24 cellular contexts compared by ENCODE assay signal in the genomic region with DNA sequence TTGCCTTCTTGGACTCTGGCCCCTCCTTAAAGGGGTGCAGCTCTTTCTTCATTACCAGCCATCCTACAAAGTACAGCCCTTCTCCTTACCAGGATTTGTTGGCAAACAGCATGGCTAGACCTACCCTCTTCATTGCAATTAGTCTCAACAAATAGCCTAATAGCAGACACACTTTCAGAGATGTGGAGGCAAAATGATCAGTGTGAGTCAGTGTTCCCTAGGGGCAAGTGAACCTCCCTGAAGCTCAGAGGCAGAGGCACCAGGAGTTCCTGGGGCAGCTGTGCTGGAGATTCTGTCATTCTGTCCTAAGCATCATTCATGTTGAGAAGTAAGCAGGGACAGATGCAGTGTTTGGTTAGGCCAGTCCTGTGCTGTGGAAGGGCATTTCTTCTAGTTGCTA. TPM values are rescaled to one million over a fixed set of nuclear protein-coding genes. Genes with fewer than 3 reads are reported as not detected.
A peak's percentile ranks its signal among the peaks of the same experiment; 100 is the strongest.
DNase-seq lines count a peak whose midpoint lies in the region; ATAC-seq, FAIRE-seq and TF ChIP-seq lines count a peak whose summit lies in the region.
"Had no signal": no experiment of that assay in that cellular context is flagged by ENCODE, and none has a peak within 500 bp of the region (broad histone marks: within the 10 kb centered on the region; RNA-seq: fewer than 3 reads in every experiment).

No MANE protein-coding gene starts in this region.

- H3K27ac ChIP-seq in neural progenitor cell (no peak overlapping the region), thyroid gland (no peak overlapping the region)
- H3K27ac ChIP-seq: BLaER1, GM23248, PC-9 had no signal

- no peak overlapping the region for H3K4me3 Mint-ChIP-seq in neural progenitor cell
- H3K4me3 Mint-ChIP-seq: CD4-positive, CD25-positive, alpha-beta regulatory T cell; H9 had no signal

- no peak for FAIRE-seq in bronchial epithelial cell (lab: Jason Lieb, UNC)

- no peak overlapping the region for H3K4me2 ChIP-seq in neural progenitor cell
- H3K4me2 ChIP-seq: BLaER1, PC-9 had no signal

- no peak for TF ChIP-seq POLR2A in thyroid gland (IDR thresholded peaks at IDR 0.05)

- peaks cover 17% of the 10 kb centered on the region for H3K9me3 Mint-ChIP-seq in neural progenitor cell

- peaks cover 5% of the 10 kb centered on the region for H3K27me3 Mint-ChIP-seq in neural progenitor cell (ENCODE audit: insufficient read depth, low read depth)

- DNase-seq in ELF-1 (ENCODE audit: low read depth, low spot score) = peak; percentile 31
- peak; percentile 16 for DNase-seq in M059J (ENCODE audit: low read depth)
- DNase-seq in bronchial epithelial cell (ENCODE audit: low read depth) = peak; percentile 28
- DNase-seq in neural progenitor cell (ENCODE audit: low spot score) = no peak
- no peak for DNase-seq in thyroid gland
- DNase-seq in NCI-H345 (lab: John Stamatoyannopoulos, UW) = no peak
- DNase-seq: CD4-positive, CD25-positive, alpha-beta regulatory T cell; GM23248; H9; KBM-7; NCI-H1105 treated with DMSO at 0.1 percent for 48 hours; NCI-H1694; NCI-H2081; NCI-H2171; NCI-H226; NCI-H510A treated with DMSO at 0.1 percent for 48 hours; NCI-H82; NK-92 treated with Interleukin-12 subunit alpha and Interleukin-12 subunit beta, amount 100 ng/mL, for 24 hours; PC-9; SHP77; T-helper 1 cell had no signal

- H3K9ac ChIP-seq in neural progenitor cell = no peak overlapping the region
- H3K9ac ChIP-seq: BLaER1, GM23248 had no signal

- no peaks in the 10 kb centered on the region for H3K79me2 ChIP-seq in neural progenitor cell (ENCODE audit: low read depth)

- no peaks in the 10 kb centered on the region for H3F3A ChIP-seq in neural progenitor cell (ENCODE audit: low read depth)

- no peaks in the 10 kb centered on the region for H3K4me1 Mint-ChIP-seq in neural progenitor cell
- H3K4me1 Mint-ChIP-seq: CD4-positive, CD25-positive, alpha-beta regulatory T cell had no signal

- H2AFZ ChIP-seq in neural progenitor cell (replicated peaks) = peak overlapping the region; percentile 42
- H2AFZ ChIP-seq: GM23248, PC-9 had no signal

- TF ChIP-seq CTCF in bronchial epithelial cell (IDR thresholded peaks at IDR 0.05; ENCODE audit: insufficient read depth, low read length, severe bottlenecking) (no peak), neural progenitor cell (IDR thresholded peaks at IDR 0.05) (no peak), thyroid gland (IDR thresholded peaks at IDR 0.05) (no peak)

- no peaks in the 10 kb centered on the region for H3K27me3 ChIP-seq in bronchial epithelial cell (ENCODE audit: control insufficient read depth, insufficient read depth, low read length)
- H3K27me3 ChIP-seq in neural progenitor cell = no peaks in the 10 kb centered on the region
- no peaks in the 10 kb centered on the region for H3K27me3 ChIP-seq in thyroid gland
- H3K27me3 ChIP-seq: BLaER1 had no signal

- H3K36me3 ChIP-seq in bronchial epithelial cell (ENCODE audit: control insufficient read depth, insufficient read depth, low read length) (no peaks in the 10 kb centered on the region), neural progenitor cell (no peaks in the 10 kb centered on the region), thyroid gland (no peaks in the 10 kb centered on the region)
- H3K36me3 ChIP-seq: BLaER1 had no signal

- H3K27ac Mint-ChIP-seq in neural progenitor cell = no peak overlapping the region
- H3K27ac Mint-ChIP-seq: CD4-positive, CD25-positive, alpha-beta regulatory T cell; H9 had no signal

- no peak overlapping the region for H3K4me3 ChIP-seq in bronchial epithelial cell (ENCODE audit: low read depth, low read length)
- no peak overlapping the region for H3K4me3 ChIP-seq in neural progenitor cell
- H3K4me3 ChIP-seq in thyroid gland (replicated peaks in 1 of 3) = no peak overlapping the region
- H3K4me3 ChIP-seq: BLaER1, GM23248, PC-9 had no signal

- no peaks in the 10 kb centered on the region for H3K36me3 Mint-ChIP-seq in neural progenitor cell

- no peaks in the 10 kb centered on the region for H4K20me1 ChIP-seq in neural progenitor cell (ENCODE audit: low read depth)
- H4K20me1 ChIP-seq: BLaER1 had no signal

- ATAC-seq in GM19467 (IDR thresholded peaks at IDR 0.05; ENCODE audit: unreplicated experiment) (no peak), HG03135 (IDR thresholded peaks at IDR 0.05; ENCODE audit: unreplicated experiment) (no peak)

- H3K4me1 ChIP-seq in neural progenitor cell (peaks cover 8% of the 10 kb centered on the region), thyroid gland (no peaks in the 10 kb centered on the region)
- H3K4me1 ChIP-seq: BLaER1 had no signal

- no peaks in the 10 kb centered on the region for H3K9me3 ChIP-seq in neural progenitor cell (ENCODE audit: low read depth)
- H3K9me3 ChIP-seq in thyroid gland = no peaks in the 10 kb centered on the region

- intact Hi-C loops in thyroid gland (cut with DNase I) = loop anchor here (10.0 kb wide), 1 partner anchor 67 kb away; no protein-coding TSS in a partner anchor

RNA-seq across cellular contexts. Expression of gene MECOM, which starts 14.6 kb away (rescaled TPM):
- 22.2 and 28.6 TPM in 2 replicates for total RNA-seq in M059J (2014; rRNA removed; shearing (Covaris generic))
- total RNA-seq in bronchial epithelial cell (7.6 and 10.6 TPM in 2 replicates), neural progenitor cell (ENCODE audit: low replicate concordance) (5.2 and 7.8 TPM in 2 replicates), thyroid gland (10 to 100 TPM in 1 of 4 donors, 1 to 10 TPM in 3; 3.2 to 16.0 (median 6.8) TPM)
- total RNA-seq: CD4-positive, CD25-positive, alpha-beta regulatory T cell had no signal

Comparison
In these comparisons a context has a peak if more than half of its experiments do, and no peak if none do; other contexts are left out.
1. DNase-seq: peak in ELF-1 (single experiment), M059J (single experiment) and bronchial epithelial cell (single experiment); none in neural progenitor cell (single experiment), thyroid gland (0 of 2) and NCI-H345 (single experiment).